Comparison of ENCODE assay signal across 8 cellular contexts in the genomic region with DNA sequence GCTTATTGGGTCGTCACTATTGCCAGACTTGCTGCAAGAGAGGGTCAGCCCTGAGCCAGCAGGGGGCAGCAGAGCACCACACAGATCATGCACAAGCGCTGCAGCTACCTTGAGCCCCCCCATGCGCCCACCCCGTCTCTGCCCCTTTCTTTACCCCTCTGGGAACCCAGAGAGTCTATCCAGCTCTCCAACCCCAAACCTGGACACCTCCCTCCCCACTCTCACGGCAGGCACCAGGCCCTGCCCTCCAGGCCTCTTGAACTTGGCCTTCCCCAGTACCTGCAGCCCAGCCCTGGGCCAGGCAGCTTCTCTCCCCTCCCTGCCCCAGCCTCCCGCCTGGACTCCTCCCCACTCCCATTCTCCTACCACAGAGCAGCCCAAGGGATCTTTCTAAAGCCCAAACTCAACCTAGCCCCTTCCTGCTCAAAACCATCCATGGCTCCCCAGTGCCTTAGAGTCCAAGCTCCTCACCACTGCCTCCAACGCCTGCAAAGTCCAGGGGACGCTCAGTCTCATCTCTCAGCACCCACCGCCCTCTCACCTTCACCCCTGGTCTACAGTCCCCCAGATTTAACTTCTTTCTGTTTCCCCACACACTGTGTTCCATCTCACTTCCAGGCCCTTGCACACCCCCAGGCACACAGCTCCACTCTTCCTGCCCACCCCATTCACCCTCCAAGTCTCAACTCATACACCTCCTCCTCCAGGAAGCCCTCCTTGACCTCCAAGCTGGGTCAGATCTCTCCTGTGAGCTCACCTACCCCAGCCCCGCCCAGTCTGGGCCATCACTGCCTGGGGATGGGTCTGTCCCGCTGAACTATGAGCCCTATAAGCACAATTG. TPM values are rescaled to one million over a fixed set of nuclear protein-coding genes. Genes with fewer than 3 reads are reported as not detected.
DNase-seq lines count a peak whose midpoint lies in the region; ATAC-seq and TF ChIP-seq lines count a peak whose summit lies in the region.

No MANE protein-coding gene starts in this region.

- peaks cover 35% of the 10 kb centered on the region for H3K4me1 Mint-ChIP-seq in CD4-positive, alpha-beta T cell (ENCODE audit: low read depth)

- H3K36me3 ChIP-seq in neutrophil: no peaks in the 10 kb centered on the region

- no peaks in the 10 kb centered on the region for H3K27me3 ChIP-seq in CD4-positive, alpha-beta T cell (ENCODE audit: control insufficient read depth, insufficient read depth, low read length)
- H3K27me3 ChIP-seq in HL-60 (ENCODE audit: insufficient read depth, poor library complexity, severe bottlenecking) (no peaks in the 10 kb centered on the region), neutrophil (peaks cover 16% of the 10 kb centered on the region)

- H3K27ac ChIP-seq in CD4-positive, alpha-beta T cell (ENCODE audit: low read depth, low read length): no peak overlapping the region
- H3K27ac ChIP-seq in HL-60 (replicated peaks) (no peak overlapping the region), neutrophil (no peak overlapping the region), substantia nigra (ENCODE audit: low read depth, low read length, poor library complexity, severe bottlenecking) (no peak overlapping the region)

- peak; percentile 67 to 85 (median 74) for DNase-seq in CD4-positive, alpha-beta T cell
- DNase-seq in HL-60 (ENCODE audit: low read depth in 1 of 2, low spot score in 1 of 2): peak; percentile 36 to 67
- peak; percentile 87 for DNase-seq in activated T-cell treated with anti-CD3 and anti-CD28 coated beads, Interleukin-2, amount 50 U/mL, for 48 hours
- peak; percentile 70 for DNase-seq in fibroblast of peridontal ligament (ENCODE audit: extremely low read depth)
- peak in 38 of 49 donors; percentile 5 to 65 (median 20) for DNase-seq in substantia nigra (lab: John Stamatoyannopoulos, UW)

- no peak overlapping the region for H3K27ac Mint-ChIP-seq in CD4-positive, alpha-beta T cell

- peaks cover 37 to 47% of the 10 kb centered on the region in 2 experiments for H3K4me1 ChIP-seq in neutrophil (ENCODE audit: control insufficient read depth in 1 of 2, insufficient read depth in 1 of 2, low read depth in 1 of 2, low read length in 1 of 2)

- peak; percentile 54 for ATAC-seq in CD4-positive, alpha-beta T cell (ENCODE audit: poor library complexity)
- no peak for ATAC-seq in HG03457 (IDR thresholded peaks at IDR 0.05; ENCODE audit: unreplicated experiment)

- no peaks in the 10 kb centered on the region for H3K9me3 ChIP-seq in CD4-positive, alpha-beta T cell (ENCODE audit: control insufficient read depth, low read length)
- H3K9me3 ChIP-seq in neutrophil: no peaks in the 10 kb centered on the region

- H3K4me3 ChIP-seq in HL-60 (replicated peaks; ENCODE audit: insufficient read depth, low read length): no peak overlapping the region
- no peak overlapping the region for H3K4me3 ChIP-seq in neutrophil (ENCODE audit: low read depth in 1 of 2, low read length in 1 of 2)

- H3K36me3 Mint-ChIP-seq in CD4-positive, alpha-beta T cell (ENCODE audit: low read depth): no peaks in the 10 kb centered on the region

- intact Hi-C loops in CD4-positive, alpha-beta T cell (cut with DNase I, micrococcal nuclease): loop anchor here (1.0 to 2.0 kb wide), 4 partner anchors 35 to 261 kb away; no protein-coding TSS in a partner anchor

- TF ChIP-seq CTCF in CD4-positive, alpha-beta T cell (IDR thresholded peaks at IDR 0.05): peak; percentile 87
- peak; percentile 97 for TF ChIP-seq CTCF in HL-60 (IDR thresholded peaks at IDR 0.05; ENCODE audit: insufficient read depth, low read length)
- TF ChIP-seq CTCF in neutrophil (IDR thresholded peaks at IDR 0.05): peak; percentile 80

- CTCF ChIA-PET in CD4-positive, alpha-beta T cell (lab: Charles Lee): interaction anchor here (0.6 to 5.7 kb wide), 8 partner anchors 25 to 116 kb away, joined by 3 to 68 read pairs (median 4); no protein-coding TSS in a partner anchor

- H3K9me3 Mint-ChIP-seq in CD4-positive, alpha-beta T cell: no peaks in the 10 kb centered on the region

- no peak overlapping the region for H3K4me3 Mint-ChIP-seq in CD4-positive, alpha-beta T cell

- H3K27me3 Mint-ChIP-seq in CD4-positive, alpha-beta T cell: peaks cover 23% of the 10 kb centered on the region

- POLR2A ChIA-PET in CD4-positive, alpha-beta T cell (lab: Charles Lee): interaction anchor here (1.8 to 2.5 kb wide), 2 partner anchors 35 to 81 kb away, joined by 5 to 10 read pairs; no protein-coding TSS in a partner anchor

TF ChIP-seq in PFSK-1, 5 proteins besides CTCF, POLR2A, EP300 and RAD21:
- TF ChIP-seq SIN3A (IDR thresholded peaks at IDR 0.05; ENCODE audit: borderline replicate concordance, insufficient read depth, low read length) (no peak), FOXP2 (optimal IDR thresholded peaks at IDR 0.05; ENCODE audit: borderline replicate concordance, extremely low read depth, extremely low read length, insufficient read depth) (peak; percentile 27)

RNA-seq across cellular contexts. Expression of gene CEACAM16, which starts 9.4 kb away (rescaled TPM):
- not detected for total RNA-seq in CD4-positive, alpha-beta T cell
- polyA plus RNA-seq in PFSK-1 (2012; ENCODE audit: insufficient read length, low read depth): not detected

RNA-seq across cellular contexts. Expression of gene CEACAM19, which starts 18.2 kb away (rescaled TPM):
- under 1 TPM; 0.27 to 0.78 TPM for total RNA-seq in CD4-positive, alpha-beta T cell
- polyA plus RNA-seq in PFSK-1 (2012; ENCODE audit: insufficient read length, low read depth): 8.0 TPM

RNA-seq across cellular contexts. Expression of gene PVR, which starts 45.8 kb away (rescaled TPM):
- under 1 TPM; 0.67 to 0.82 TPM for total RNA-seq in CD4-positive, alpha-beta T cell
- 65.8 TPM for polyA plus RNA-seq in PFSK-1 (2012; ENCODE audit: insufficient read length, low read depth)

RNA-seq across cellular contexts. Expression of gene BCL3, which starts 59.0 kb away (rescaled TPM):
- 10 to 100 TPM; 90.9 to 97.1 TPM for total RNA-seq in CD4-positive, alpha-beta T cell
- polyA plus RNA-seq in PFSK-1 (2012; ENCODE audit: insufficient read length, low read depth): 76.7 TPM

Comparison
In these comparisons a context has a peak if more than half of its experiments do, and no peak if none do; other contexts are left out.
1. DNase-seq: peak in every context shown above with its lines; median percentile 87 in activated T-cell treated with anti-CD3 and anti-CD28 coated beads, Interleukin-2, amount 50 U/mL, for 48 hours; 74 in CD4-positive, alpha-beta T cell; 70 in fibroblast of peridontal ligament; 52 in HL-60; 20 in substantia nigra.